Comparison of ENCODE assay signal across 1 cellular context in genomic region chr12:2756756-2757155, GRCh38.
TF ChIP-seq lines count a peak whose summit lies in the region.

No MANE protein-coding gene starts in this region.

TF ChIP-seq in WTC11, 78 proteins besides CTCF, POLR2A, EP300 and RAD21 (continued from another document):
- no peak for TF ChIP-seq AFF4 (CRISPR knock-in tag; IDR thresholded peaks at IDR 0.05; ENCODE audit: borderline replicate concordance)
